Comparison of ENCODE assay signal across 12 cellular contexts in the genomic region with DNA sequence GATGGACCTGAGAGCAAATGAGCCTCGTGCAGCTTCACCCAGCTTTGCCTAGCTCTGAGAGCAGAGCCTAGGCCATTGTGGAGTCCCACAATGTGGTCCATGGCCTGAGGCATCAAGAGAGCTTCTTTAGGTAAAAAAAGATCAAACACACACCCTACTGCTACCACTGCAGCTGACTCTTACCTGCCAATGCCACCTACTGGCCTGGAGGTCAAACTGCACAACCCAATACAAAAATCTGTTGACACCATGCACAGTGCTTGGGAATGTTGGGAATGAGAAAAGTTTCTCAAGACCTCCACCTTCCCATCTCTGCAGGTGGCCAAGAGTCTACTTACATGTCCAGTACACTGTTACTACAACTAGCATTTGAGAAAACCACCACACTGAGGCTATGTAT.
DNase-seq lines count a peak whose midpoint lies in the region; FAIRE-seq and TF ChIP-seq lines count a peak whose summit lies in the region.
"Had no signal": no experiment of that assay in that cellular context is flagged by ENCODE, and none has a peak within 500 bp of the region (broad histone marks: within the 10 kb centered on the region; RNA-seq: fewer than 3 reads in every experiment).

No MANE protein-coding gene starts in this region.

- H3K4me2 ChIP-seq in keratinocyte (ENCODE audit: control insufficient read depth, extremely low read depth, insufficient read depth, low read depth, low read length), result no peak overlapping the region

- peaks cover 13 to 19% of the 10 kb centered on the region in 2 donors for H3K36me3 Mint-ChIP-seq in CD14-positive monocyte
- H3K36me3 Mint-ChIP-seq in HFFc6 (ENCODE audit: low read depth), result peaks cover 60% of the 10 kb centered on the region

- peaks cover 2 to 17% (median 8%) of the 10 kb centered on the region in 7 donors for H3K9me3 Mint-ChIP-seq in CD14-positive monocyte
- no peaks in the 10 kb centered on the region for H3K9me3 Mint-ChIP-seq in HFFc6

- TF ChIP-seq CTCF in CD14-positive monocyte (IDR thresholded peaks at IDR 0.05), result peak; percentile 64
- TF ChIP-seq CTCF in HFFc6 (IDR thresholded peaks at IDR 0.05), result peak; percentile 52
- TF ChIP-seq CTCF in VCaP (conservative IDR thresholded peaks at IDR 0.05), result peak; percentile 7; the same call in 1 of the 2 replicates
- TF ChIP-seq CTCF in keratinocyte (optimal IDR thresholded peaks at IDR 0.05 in 1 of 3, IDR thresholded peaks at IDR 0.05 in 1 of 3, conservative IDR thresholded peaks at IDR 0.05 in 1 of 3; ENCODE audit: extremely low read depth in 1 of 3, insufficient read depth in 2 of 3, low read length in 3 of 3), result peak; percentile 47 to 61 (median 47)
- no peak for TF ChIP-seq CTCF in lower leg skin (IDR thresholded peaks at IDR 0.05)

- H2AFZ ChIP-seq in keratinocyte (ENCODE audit: control insufficient read depth, low read length), result no peak overlapping the region

- intact Hi-C loops in CD14-positive monocyte (cut with micrococcal nuclease) (no loop called here), lower leg skin (cut with DNase I; ENCODE audit: low total_unique reads) (no loop called here)

- H3K4me3 ChIP-seq in keratinocyte (ENCODE audit: control insufficient read depth in 2 of 3, extremely low read depth in 1 of 3, insufficient read depth in 2 of 3, low read depth in 1 of 3, low read length in 3 of 3) (no peak overlapping the region), lower leg skin (ENCODE audit: low read depth, poor library complexity, severe bottlenecking) (no peak overlapping the region)
- H3K4me3 ChIP-seq: coronary artery had no signal

- peaks cover 7% of the 10 kb centered on the region in 2 experiments for H3K36me3 ChIP-seq in keratinocyte (ENCODE audit: control insufficient read depth in 2 of 2, extremely low read depth in 1 of 2, insufficient read depth in 2 of 2, low read length in 2 of 2)

- no peaks in the 10 kb centered on the region for H3K9me1 ChIP-seq in keratinocyte (ENCODE audit: control insufficient read depth, extremely low read depth, insufficient read depth, low read length)

- DNase-seq in CD14-positive monocyte (ENCODE audit: low spot score), result no peak
- DNase-seq in HFFc6, result no peak
- no peak for DNase-seq in keratinocyte (ENCODE audit: low read depth, low spot score)
- DNase-seq in CD1c-positive myeloid dendritic cell (ENCODE audit: extremely low spot score), result no peak
- no peak for DNase-seq in activated CD8-positive, alpha-beta memory T cell treated with anti-CD3 and anti-CD28 coated beads, Interleukin-2, amount 50 U/mL, for 48 hours
- no peak for DNase-seq in lower leg skin (ENCODE audit: low spot score in 2 of 2)
- no peak for DNase-seq in dedifferentiated amniotic fluid mesenchymal stem cell (ENCODE audit: extremely low spot score)
- DNase-seq: activated effector memory CD4-positive, alpha-beta T cell treated with anti-CD3 and anti-CD28 coated beads, Interleukin-2, amount 50 U/mL, for 16 hours; COR-L47; GOT3 had no signal

- no peaks in the 10 kb centered on the region for H3K9me3 ChIP-seq in keratinocyte (ENCODE audit: control insufficient read depth, low read depth, low read length)

- H3K9ac ChIP-seq in keratinocyte (ENCODE audit: control insufficient read depth, extremely low read depth, insufficient read depth, low read length), result no peak overlapping the region

- no peaks in the 10 kb centered on the region for H3K27me3 ChIP-seq in keratinocyte (ENCODE audit: control insufficient read depth, extremely low read depth, insufficient read depth, low read length)

- H3K4me1 ChIP-seq in keratinocyte (ENCODE audit: control insufficient read depth, extremely low read depth, insufficient read depth, low read length), result no peaks in the 10 kb centered on the region

- H3K27me3 Mint-ChIP-seq in CD14-positive monocyte (ENCODE audit: low read depth in 3 of 3) (peaks cover 0 to 2% (median 1%) of the 10 kb centered on the region in 3 donors), HFFc6 (ENCODE audit: insufficient read depth) (peaks cover 1% of the 10 kb centered on the region)

- no peak overlapping the region for H3K4me3 Mint-ChIP-seq in CD14-positive monocyte
- H3K4me3 Mint-ChIP-seq in HFFc6, result no peak overlapping the region

- H4K20me1 ChIP-seq in keratinocyte (ENCODE audit: control insufficient read depth, extremely low read depth, insufficient read depth, low read length), result no peaks in the 10 kb centered on the region

- TF ChIP-seq POLR2A in lower leg skin (IDR thresholded peaks at IDR 0.05), result no peak

- WGBS in lower leg skin, 2 donors, result 96 to 100% methylated on average over 1 of the region's 1 CpG

- dilution Hi-C loops in keratinocyte (cut with MboI; ENCODE audit: extremely low pct_ligation_motif_present, low sequenced_read_pairs), result no loop called here

- H3K4me1 Mint-ChIP-seq in CD14-positive monocyte, result peaks cover 12% of the 10 kb centered on the region
- no peaks in the 10 kb centered on the region for H3K4me1 Mint-ChIP-seq in HFFc6 (ENCODE audit: low read depth)

- H3K79me2 ChIP-seq in keratinocyte (ENCODE audit: control insufficient read depth, insufficient read depth, low read length), result no peaks in the 10 kb centered on the region

- no peak for FAIRE-seq in keratinocyte (lab: Jason Lieb, UNC)

- H3K27ac Mint-ChIP-seq in CD14-positive monocyte, result peak overlapping the region in 3 of 7 donors; percentile 41 to 58 (median 49)
- H3K27ac Mint-ChIP-seq in HFFc6, result no peak overlapping the region

- H3K27ac ChIP-seq in VCaP (no peak overlapping the region), keratinocyte (ENCODE audit: control insufficient read depth, insufficient read depth, low read length) (no peak overlapping the region)
- H3K27ac ChIP-seq: coronary artery had no signal

Comparison
In these comparisons a context has a peak if more than half of its experiments do, and no peak if none do; other contexts are left out.
1. CTCF ChIP-seq: peak in CD14-positive monocyte (single experiment), HFFc6 (single experiment), VCaP (single experiment) and keratinocyte (3 of 3); none in lower leg skin (0 of 3).